ENCODE assay signal across 14 cellular contexts in genomic region chr6:166597711-166598440, GRCh38. TPM values are rescaled to one million over a fixed set of nuclear protein-coding genes. Genes with fewer than 3 reads are reported as not detected.
A peak's percentile ranks its signal among the peaks of the same experiment; 100 is the strongest.
DNase-seq lines count a peak whose midpoint lies in the region; ATAC-seq and TF ChIP-seq lines count a peak whose summit lies in the region.
"Had no signal": no experiment of that assay in that cellular context is flagged by ENCODE, and none has a peak within 500 bp of the region (broad histone marks: within the 10 kb centered on the region; RNA-seq: fewer than 3 reads in every experiment).

No MANE protein-coding gene starts in this region.

- H3K27ac Mint-ChIP-seq in activated T-helper 2 cell treated with anti-CD3 and anti-CD28 coated beads, Interferon-gamma antibody, Interleukin-2, Interleukin-4, amounts not matched to agents 10 μg/mL and 5 μg/mL and 100 μg/mL, durations not matched to agents 14 hours and 24 hours and 36 hours: no peak overlapping the region
- no peak overlapping the region for H3K27ac Mint-ChIP-seq in CD8-positive, alpha-beta memory T cell
- H3K27ac Mint-ChIP-seq: activated B cell treated with CpG ODN at 0.5 μM for 24 hours had no signal

- no peak overlapping the region for H3K4me2 ChIP-seq in parathyroid adenoma (ENCODE audit: low read length)

- DNase-seq in NCI-H2227 treated with DMSO at 0.1 percent for 48 hours (lab: John Stamatoyannopoulos, UW) (peak; percentile 54), esophagus muscularis mucosa (ENCODE audit: extremely low spot score) (no peak), GM13976 (ENCODE audit: low spot score) (no peak)
- DNase-seq in activated T-helper 2 cell treated with anti-CD3 and anti-CD28 coated beads, Interferon-gamma antibody, Interleukin-2, Interleukin-4, amounts not matched to agents 10 μg/mL and 5 μg/mL and 100 μg/mL, durations not matched to agents 14 hours and 24 hours and 36 hours (ENCODE audit: low spot score): no peak
- no peak for DNase-seq in CD8-positive, alpha-beta memory T cell
- DNase-seq in activated T-cell treated with anti-CD3 and anti-CD28 coated beads, Interleukin-2, amount 50 U/mL, for 4 hours: no peak
- DNase-seq: activated B cell treated with CpG ODN at 0.5 μM for 24 hours, Kasumi-1, NCI-H524, retina, SJCRH30 had no signal

- H3K36me3 Mint-ChIP-seq in activated T-helper 2 cell treated with anti-CD3 and anti-CD28 coated beads, Interferon-gamma antibody, Interleukin-2, Interleukin-4, amounts not matched to agents 10 μg/mL and 5 μg/mL and 100 μg/mL, durations not matched to agents 14 hours and 24 hours and 36 hours (ENCODE audit: low read depth): no peaks in the 10 kb centered on the region
- no peaks in the 10 kb centered on the region for H3K36me3 Mint-ChIP-seq in CD8-positive, alpha-beta memory T cell
- H3K36me3 Mint-ChIP-seq in activated T-cell treated with anti-CD3 and anti-CD28 coated beads, Interleukin-2, amount 50 U/mL, for 4 hours (ENCODE audit: insufficient read depth): peaks cover 4% of the 10 kb centered on the region

- no peak for TF ChIP-seq POLR2A in esophagus muscularis mucosa (IDR thresholded peaks at IDR 0.05; ENCODE audit: low read depth)

- 83% methylated on average over 10 of the region's 10 CpGs for WGBS in esophagus muscularis mucosa

- H3K4me1 Mint-ChIP-seq in activated T-helper 2 cell treated with anti-CD3 and anti-CD28 coated beads, Interferon-gamma antibody, Interleukin-2, Interleukin-4, amounts not matched to agents 10 μg/mL and 5 μg/mL and 100 μg/mL, durations not matched to agents 14 hours and 24 hours and 36 hours (ENCODE audit: low read depth): peaks cover 3% of the 10 kb centered on the region
- H3K4me1 Mint-ChIP-seq in CD8-positive, alpha-beta memory T cell: no peaks in the 10 kb centered on the region
- no peaks in the 10 kb centered on the region for H3K4me1 Mint-ChIP-seq in activated T-cell treated with anti-CD3 and anti-CD28 coated beads, Interleukin-2, amount 50 U/mL, for 4 hours (ENCODE audit: low read depth)
- H3K4me1 Mint-ChIP-seq: activated B cell treated with CpG ODN at 0.5 μM for 24 hours had no signal

- H3K9ac ChIP-seq in parathyroid adenoma: no peak overlapping the region

- H3K4me3 Mint-ChIP-seq in activated T-helper 2 cell treated with anti-CD3 and anti-CD28 coated beads, Interferon-gamma antibody, Interleukin-2, Interleukin-4, amounts not matched to agents 10 μg/mL and 5 μg/mL and 100 μg/mL, durations not matched to agents 14 hours and 24 hours and 36 hours (ENCODE audit: low read depth): no peak overlapping the region
- H3K4me3 Mint-ChIP-seq in CD8-positive, alpha-beta memory T cell: no peak overlapping the region
- H3K4me3 Mint-ChIP-seq in activated T-cell treated with anti-CD3 and anti-CD28 coated beads, Interleukin-2, amount 50 U/mL, for 4 hours: no peak overlapping the region
- H3K4me3 Mint-ChIP-seq: activated B cell treated with CpG ODN at 0.5 μM for 24 hours had no signal

- no peaks in the 10 kb centered on the region for H3K9me3 Mint-ChIP-seq in activated T-helper 2 cell treated with anti-CD3 and anti-CD28 coated beads, Interferon-gamma antibody, Interleukin-2, Interleukin-4, amounts not matched to agents 10 μg/mL and 5 μg/mL and 100 μg/mL, durations not matched to agents 14 hours and 24 hours and 36 hours
- H3K9me3 Mint-ChIP-seq in CD8-positive, alpha-beta memory T cell: no peaks in the 10 kb centered on the region
- no peaks in the 10 kb centered on the region for H3K9me3 Mint-ChIP-seq in activated T-cell treated with anti-CD3 and anti-CD28 coated beads, Interleukin-2, amount 50 U/mL, for 4 hours
- H3K9me3 Mint-ChIP-seq: activated B cell treated with CpG ODN at 0.5 μM for 24 hours had no signal

- TF ChIP-seq CTCF in esophagus muscularis mucosa (IDR thresholded peaks at IDR 0.05) (no peak), parathyroid adenoma (IDR thresholded peaks at IDR 0.05) (no peak), GM13976 (IDR thresholded peaks at IDR 0.05; ENCODE audit: borderline replicate concordance, control extremely low read depth, extremely low read depth, insufficient read depth, missing control alignments) (no peak)

- no peaks in the 10 kb centered on the region for H3K27me3 ChIP-seq in ACC112 (ENCODE audit: insufficient read depth, low read length)
- no peaks in the 10 kb centered on the region for H3K27me3 ChIP-seq in esophagus muscularis mucosa
- H3K27me3 ChIP-seq in parathyroid adenoma (ENCODE audit: control insufficient read depth, insufficient read depth, low read length): no peaks in the 10 kb centered on the region
- H3K27me3 ChIP-seq in CD8-positive, alpha-beta memory T cell (ENCODE audit: insufficient read depth, low read length, poor library complexity, severe bottlenecking): no peaks in the 10 kb centered on the region
- H3K27me3 ChIP-seq: cardiac muscle cell, SJCRH30 had no signal

- in situ Hi-C loops in GM13976 (cut with MboI; ENCODE audit: low sequenced_read_pairs, unreplicated experiment): no loop called here

- no peak for TF ChIP-seq EP300 in esophagus muscularis mucosa (IDR thresholded peaks at IDR 0.05)

- H3K27me3 Mint-ChIP-seq in activated T-helper 2 cell treated with anti-CD3 and anti-CD28 coated beads, Interferon-gamma antibody, Interleukin-2, Interleukin-4, amounts not matched to agents 10 μg/mL and 5 μg/mL and 100 μg/mL, durations not matched to agents 14 hours and 24 hours and 36 hours (ENCODE audit: low read depth): peaks cover 3% of the 10 kb centered on the region
- H3K27me3 Mint-ChIP-seq in CD8-positive, alpha-beta memory T cell: peaks cover 4 to 6% of the 10 kb centered on the region in 2 donors
- no peaks in the 10 kb centered on the region for H3K27me3 Mint-ChIP-seq in activated T-cell treated with anti-CD3 and anti-CD28 coated beads, Interleukin-2, amount 50 U/mL, for 4 hours (ENCODE audit: low read depth)

- H3K79me2 ChIP-seq in ACC112 (ENCODE audit: control insufficient read depth, insufficient read depth, low read length, unreplicated experiment) (peaks cover 75% of the 10 kb centered on the region), parathyroid adenoma (peaks cover 78% of the 10 kb centered on the region)

- peaks cover 10% of the 10 kb centered on the region for H3K36me3 ChIP-seq in ACC112 (ENCODE audit: insufficient read depth, low read length)
- H3K36me3 ChIP-seq in esophagus muscularis mucosa: no peaks in the 10 kb centered on the region
- no peaks in the 10 kb centered on the region for H3K36me3 ChIP-seq in parathyroid adenoma (ENCODE audit: control insufficient read depth, insufficient read depth, low read length)
- H3K36me3 ChIP-seq in CD8-positive, alpha-beta memory T cell (ENCODE audit: insufficient read depth, low read length): no peaks in the 10 kb centered on the region
- H3K36me3 ChIP-seq: cardiac muscle cell, SJCRH30 had no signal

- POLR2A ChIA-PET in CD8-positive, alpha-beta memory T cell (lab: Charles Lee): no interaction called here

- no peak overlapping the region for H2AFZ ChIP-seq in ACC112 (ENCODE audit: low read length, unreplicated experiment)
- no peak overlapping the region for H2AFZ ChIP-seq in parathyroid adenoma

- CTCF ChIA-PET in CD8-positive, alpha-beta memory T cell (lab: Charles Lee): no interaction called here

- H3K4me1 ChIP-seq in ACC112 (ENCODE audit: control insufficient read depth, insufficient read depth, low read length, unreplicated experiment): peaks cover 76% of the 10 kb centered on the region
- peaks cover 36 to 49% (median 46%) of the 10 kb centered on the region in 4 donors for H3K4me1 ChIP-seq in esophagus muscularis mucosa
- peaks cover 32% of the 10 kb centered on the region for H3K4me1 ChIP-seq in parathyroid adenoma
- no peaks in the 10 kb centered on the region for H3K4me1 ChIP-seq in CD8-positive, alpha-beta memory T cell (ENCODE audit: insufficient read depth, low read length)
- H3K4me1 ChIP-seq: SJCRH30 had no signal

- no peak for ATAC-seq in activated T-cell treated with anti-CD3 and anti-CD28 coated beads, Interleukin-2, amount 50 U/mL, for 4 hours

- H3K9me3 ChIP-seq in esophagus muscularis mucosa (no peaks in the 10 kb centered on the region), parathyroid adenoma (ENCODE audit: control insufficient read depth, low read length) (no peaks in the 10 kb centered on the region)
- no peaks in the 10 kb centered on the region for H3K9me3 ChIP-seq in CD8-positive, alpha-beta memory T cell (ENCODE audit: low read length)
- H3K9me3 ChIP-seq: SJCRH30 had no signal

- intact Hi-C loops in esophagus muscularis mucosa (cut with DNase I): no loop called here
- intact Hi-C loops in activated T-helper 2 cell treated with anti-CD3 and anti-CD28 coated beads, Interferon-gamma antibody, Interleukin-2, Interleukin-4, amounts not matched to agents 10 μg/mL and 5 μg/mL and 100 μg/mL, durations not matched to agents 14 hours and 24 hours and 36 hours (cut with micrococcal nuclease): no loop called here

- peak overlapping the region; percentile 99 for H3K27ac ChIP-seq in ACC112 (ENCODE audit: low read depth, low read length)
- H3K27ac ChIP-seq in esophagus muscularis mucosa (replicated peaks in 1 of 4): peak overlapping the region; percentile 65 to 78 (median 70)
- H3K27ac ChIP-seq in parathyroid adenoma: peak overlapping the region; percentile 71
- H3K27ac ChIP-seq in CD8-positive, alpha-beta memory T cell (ENCODE audit: low read depth, low read length): no peak overlapping the region
- H3K27ac ChIP-seq: cardiac muscle cell, SJCRH30 had no signal

- H3K4me3 ChIP-seq in ACC112 (ENCODE audit: low read depth, low read length) (no peak overlapping the region), esophagus muscularis mucosa (no peak overlapping the region), parathyroid adenoma (ENCODE audit: low read depth, low read length) (no peak overlapping the region)
- H3K4me3 ChIP-seq in CD8-positive, alpha-beta memory T cell (ENCODE audit: low read length): no peak overlapping the region
- H3K4me3 ChIP-seq: cardiac muscle cell, SJCRH30 had no signal

RNA-seq across cellular contexts. Expression of gene RAMACL, which starts 11.4 kb away (rescaled TPM):
- total RNA-seq in esophagus muscularis mucosa: 1 to 10 TPM; 1.2 to 2.9 (median 2.1) TPM
- total RNA-seq in activated T-helper 2 cell treated with anti-CD3 and anti-CD28 coated beads, Interferon-gamma antibody, Interleukin-2, Interleukin-4, amounts not matched to agents 10 μg/mL and 5 μg/mL and 100 μg/mL, durations not matched to agents 14 hours and 24 hours and 36 hours: 0.32 TPM in 1 of 2 replicates, not detected in the other
- under 1 TPM; 0.13 to 0.60 TPM for total RNA-seq in CD8-positive, alpha-beta memory T cell
- 0.15 TPM for polyA plus RNA-seq in CD8-positive, alpha-beta memory T cell
- 1 to 10 TPM in 1 of 3 donors, under 1 TPM in 1, not detected in 1; 0.15 to 4.6 TPM for total RNA-seq in activated T-cell treated with anti-CD3 and anti-CD28 coated beads, Interleukin-2, amount 50 U/mL, for 4 hours

RNA-seq across cellular contexts. Expression of gene RPS6KA2, which starts 29.2 kb away (rescaled TPM):
- 100 to 1,000 TPM in 3 of 4 donors, 10 to 100 TPM in 1; 83.9 to 126 (median 112) TPM for total RNA-seq in esophagus muscularis mucosa
- total RNA-seq in activated T-helper 2 cell treated with anti-CD3 and anti-CD28 coated beads, Interferon-gamma antibody, Interleukin-2, Interleukin-4, amounts not matched to agents 10 μg/mL and 5 μg/mL and 100 μg/mL, durations not matched to agents 14 hours and 24 hours and 36 hours: 2.1 and 2.2 TPM in 2 replicates
- 1 to 10 TPM; 4.6 to 4.7 TPM for total RNA-seq in CD8-positive, alpha-beta memory T cell
- polyA plus RNA-seq in CD8-positive, alpha-beta memory T cell: 3.6 TPM
- total RNA-seq in activated T-cell treated with anti-CD3 and anti-CD28 coated beads, Interleukin-2, amount 50 U/mL, for 4 hours: 1 to 10 TPM; 2.8 to 6.2 (median 6.0) TPM

Comparison
In these comparisons a context has a peak if more than half of its experiments do, and no peak if none do; other contexts are left out.
1. RNA of gene RPS6KA2, which starts 29.2 kb away (total RNA-seq): 83.9 to 126 TPM in esophagus muscularis mucosa; 2.8 to 6.2 TPM in activated T-cell treated with anti-CD3 and anti-CD28 coated beads, Interleukin-2, amount 50 U/mL, for 4 hours, 4.6 to 4.7 TPM in CD8-positive, alpha-beta memory T cell and 2.1 to 2.2 TPM in activated T-helper 2 cell treated with anti-CD3 and anti-CD28 coated beads, Interferon-gamma antibody, Interleukin-2, Interleukin-4, amounts not matched to agents 10 μg/mL and 5 μg/mL and 100 μg/mL, durations not matched to agents 14 hours and 24 hours and 36 hours; every median in the first group is over 10 times any median in the second.